ENCODE assay signal across 19 cellular contexts in the genomic region with DNA sequence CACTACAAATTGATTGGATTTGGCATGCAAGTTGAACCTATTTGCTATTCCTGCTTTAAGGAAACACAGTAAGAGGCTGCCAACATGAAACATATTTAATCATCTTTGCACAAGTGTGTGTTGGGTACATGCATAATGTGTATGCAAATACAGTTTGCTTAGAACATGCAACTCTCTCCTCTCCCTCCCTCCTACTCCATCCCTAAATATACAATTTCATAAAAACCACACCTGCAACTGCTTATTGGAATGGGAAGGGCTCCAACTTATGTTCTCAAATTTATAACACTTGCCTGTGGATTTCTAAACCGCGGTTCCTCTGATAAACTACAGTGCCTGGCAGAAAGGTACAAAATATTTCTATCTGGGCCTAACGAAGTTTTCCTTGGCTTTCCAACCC.
"Had no signal": no experiment of that assay in that cellular context is flagged by ENCODE, and none has a peak within 500 bp of the region (broad histone marks: within the 10 kb centered on the region; RNA-seq: fewer than 3 reads in every experiment).

No MANE protein-coding gene starts in this region.

- DNase-seq: dermis blood vessel endothelial cell; dorsolateral prefrontal cortex; effector CD4-positive, alpha-beta T cell; effector memory CD4-positive, alpha-beta T cell; foreskin keratinocyte; heart left ventricle; hypothalamus; immature natural killer cell; islet precursor cell; kidney; kidney glomerular epithelial cell; left lung; left ventricle myocardium superior; lower lobe of right lung; mesenchymal stem cell had no signal

- H3K27ac ChIP-seq: coronary artery, dorsolateral prefrontal cortex, esophagus muscularis mucosa, foreskin keratinocyte, gastroesophageal sphincter, heart left ventricle, hepatocyte, left lung, lower lobe of right lung had no signal

- H3K4me1 ChIP-seq: foreskin keratinocyte, left lung, lower lobe of right lung had no signal

- H3K27me3 ChIP-seq: gastroesophageal sphincter, heart left ventricle, left lung had no signal

- H3K36me3 ChIP-seq: esophagus muscularis mucosa, gastroesophageal sphincter, heart left ventricle, left lung, lower lobe of right lung had no signal

- H3K4me3 ChIP-seq: coronary artery, dorsolateral prefrontal cortex, esophagus muscularis mucosa, gastroesophageal sphincter, heart left ventricle, hepatocyte, left lung, lower lobe of right lung had no signal

- ATAC-seq: foreskin keratinocyte, gastroesophageal sphincter, heart left ventricle, left lung, left ventricle myocardium superior, lower lobe of right lung had no signal

- H3K9me3 ChIP-seq: esophagus muscularis mucosa, left lung, lower lobe of right lung had no signal
